ENCODE assay signal across 10 cellular contexts in genomic region chr1:177959793-177960515, GRCh38. TPM values are rescaled to one million over a fixed set of nuclear protein-coding genes. Genes with fewer than 3 reads are reported as not detected.
DNase-seq lines count a peak whose midpoint lies in the region; ATAC-seq and TF ChIP-seq lines count a peak whose summit lies in the region.
"Had no signal": no experiment of that assay in that cellular context is flagged by ENCODE, and none has a peak within 500 bp of the region (broad histone marks: within the 10 kb centered on the region; RNA-seq: fewer than 3 reads in every experiment).

No MANE protein-coding gene starts in this region.

- no peaks in the 10 kb centered on the region for H3K27me3 Mint-ChIP-seq in chondrocyte (ENCODE audit: low read depth)
- no peaks in the 10 kb centered on the region for H3K27me3 Mint-ChIP-seq in neural crest cell (ENCODE audit: low read depth)

- TF ChIP-seq CTCF in chondrocyte (IDR thresholded peaks at IDR 0.05) (peak; percentile 84), neural crest cell (conservative IDR thresholded peaks at IDR 0.05) (peak; percentile 62)

- H3K9me3 Mint-ChIP-seq in chondrocyte (ENCODE audit: low read depth) (no peaks in the 10 kb centered on the region), neural crest cell (no peaks in the 10 kb centered on the region)

- H3K4me1 Mint-ChIP-seq in chondrocyte (ENCODE audit: low read depth) (peaks cover 6% of the 10 kb centered on the region), neural crest cell (peaks cover 15% of the 10 kb centered on the region)

- no peak overlapping the region for H3K27ac Mint-ChIP-seq in chondrocyte (ENCODE audit: unreplicated experiment)
- H3K27ac Mint-ChIP-seq in neural crest cell (ENCODE audit: unreplicated experiment): no peak overlapping the region

- H3K4me3 Mint-ChIP-seq in chondrocyte (ENCODE audit: unreplicated experiment) (no peak overlapping the region), neural crest cell (no peak overlapping the region)

- DNase-seq in G401 (ENCODE audit: low spot score): peak; percentile 22
- peak; percentile 24 for DNase-seq in NCI-H226
- no peak for DNase-seq in chondrocyte (ENCODE audit: low spot score)
- DNase-seq in neural crest cell (ENCODE audit: low read depth, low spot score): no peak
- DNase-seq in HK-2 (ENCODE audit: unreplicated experiment): no peak
- no peak for DNase-seq in left lobe of liver (ENCODE audit: low spot score)
- no peak for DNase-seq in activated gamma-delta T cell treated with Interleukin-2 at 50 U/mL for 16 hours
- DNase-seq: NCI-H1048; stimulated activated CD8-positive, alpha-beta memory T cell treated with anti-CD3 and anti-CD28 coated beads, Interleukin-4, amount 100 ng/mL, for 48 hours had no signal

- ATAC-seq in HG03342 (IDR thresholded peaks at IDR 0.05; ENCODE audit: unreplicated experiment) (no peak), left lobe of liver (no peak)

- in situ Hi-C loops in G401 (cut with HindIII; ENCODE audit: low sequenced_read_pairs): no loop called here

- peaks cover 12% of the 10 kb centered on the region for H3K36me3 Mint-ChIP-seq in chondrocyte (ENCODE audit: low read depth)
- no peaks in the 10 kb centered on the region for H3K36me3 Mint-ChIP-seq in neural crest cell (ENCODE audit: low read depth)

RNA-seq across cellular contexts. Expression of gene SEC16B, which starts 9.9 kb away (rescaled TPM):
- 0.71 TPM in 1 of 2 replicates, not detected in the other for total RNA-seq in G401 (2014; rRNA removed; shearing (Covaris generic))
- total RNA-seq in chondrocyte: 3.6 to 5.7 TPM (median 4.1 TPM) in 3 replicates
- 1.4 and 2.1 TPM in 2 replicates for total RNA-seq in neural crest cell
- 60.3 TPM for total RNA-seq in left lobe of liver

Comparison
In these comparisons a context has a peak if more than half of its experiments do, and no peak if none do; other contexts are left out.
1. DNase-seq: peak in G401 (single experiment) and NCI-H226 (single experiment); none in chondrocyte (single experiment), neural crest cell (single experiment), HK-2 (single experiment), left lobe of liver (single experiment) and activated gamma-delta T cell treated with Interleukin-2 at 50 U/mL for 16 hours (single experiment).